Comparison of ENCODE assay signal across 11 cellular contexts in the genomic region with DNA sequence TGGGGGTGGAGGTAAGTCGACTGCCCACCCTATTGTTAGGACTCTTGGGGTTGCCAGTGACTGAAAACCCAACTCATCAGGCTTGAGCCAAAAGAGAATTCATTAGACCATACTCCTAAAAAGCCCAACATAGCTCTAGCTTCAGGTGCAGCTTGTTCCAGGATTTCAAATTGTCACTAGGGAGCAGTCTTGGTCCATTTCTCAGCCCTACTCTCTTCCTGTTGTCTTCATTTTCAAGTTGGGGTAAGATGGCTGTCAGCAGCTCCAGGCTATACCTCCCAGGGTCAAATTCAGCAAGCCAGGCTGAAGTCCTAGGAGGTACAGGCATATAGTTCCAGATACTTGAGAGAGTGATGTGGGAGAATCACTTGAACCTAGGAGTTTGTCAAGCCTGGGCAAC. TPM values are rescaled to one million over a fixed set of nuclear protein-coding genes. Genes with fewer than 3 reads are reported as not detected.
A peak's percentile ranks its signal among the peaks of the same experiment; 100 is the strongest.
DNase-seq lines count a peak whose midpoint lies in the region; ATAC-seq lines count a peak whose summit lies in the region.
"Had no signal": no experiment of that assay in that cellular context is flagged by ENCODE, and none has a peak within 500 bp of the region (broad histone marks: within the 10 kb centered on the region; RNA-seq: fewer than 3 reads in every experiment).

No MANE protein-coding gene starts in this region.

- H3K4me3 ChIP-seq in Jurkat, Clone E6-1 (ENCODE audit: low read length) = no peak overlapping the region

- ATAC-seq in GM19324 (IDR thresholded peaks at IDR 0.05; ENCODE audit: low FRiP score, unreplicated experiment) (no peak), HG03139 (IDR thresholded peaks at IDR 0.05; ENCODE audit: unreplicated experiment) (no peak)

- DNase-seq in AG20443 (ENCODE audit: low spot score) (peak; percentile 69), astrocyte of the hippocampus (ENCODE audit: low read depth, low spot score) (peak; percentile 53), left kidney (ENCODE audit: low read depth, low spot score) (peak; percentile 46), HuH-7 (ENCODE audit: low spot score) (no peak), NCI-H69 (lab: John Stamatoyannopoulos, UW) (no peak)
- peak; percentile 70 for DNase-seq in Jurkat, Clone E6-1 (ENCODE audit: low read depth, low spot score)
- DNase-seq: activated gamma-delta T cell treated with Interleukin-2 at 50 U/mL for 16 hours; GDM1; stimulated activated CD4-positive, alpha-beta T cell treated with anti-CD3 and anti-CD28 coated beads, Interleukin-1b, Interleukin-23, amount 100 ng/mL, for 48 hours had no signal

RNA-seq across cellular contexts. Expression of a gene that starts 14.9 kb away (rescaled TPM):
- polyA plus RNA-seq in Jurkat, Clone E6-1 (2012; ENCODE audit: insufficient read depth, insufficient read length) = not detected

Comparison
In these comparisons a context has a peak if more than half of its experiments do, and no peak if none do; other contexts are left out.
1. DNase-seq: peak in AG20443 (single experiment), Jurkat, Clone E6-1 (single experiment), astrocyte of the hippocampus (single experiment) and left kidney (single experiment); none in HuH-7 (single experiment) and NCI-H69 (single experiment).